In genomic region chrX:2499507-2499906, GRCh38 we compare ENCODE assay signal across 9 cellular contexts. TPM values are rescaled to one million over a fixed set of nuclear protein-coding genes. Genes with fewer than 3 reads are reported as not detected.
DNase-seq lines count a peak whose midpoint lies in the region; ATAC-seq, FAIRE-seq and TF ChIP-seq lines count a peak whose summit lies in the region.
"Had no signal": no experiment of that assay in that cellular context is flagged by ENCODE, and none has a peak within 500 bp of the region (broad histone marks: within the 10 kb centered on the region; RNA-seq: fewer than 3 reads in every experiment).

No MANE protein-coding gene starts in this region.

- TF ChIP-seq CTCF in cardiac muscle cell (IDR thresholded peaks at IDR 0.05; ENCODE audit: low read depth, low read length) = no peak
- TF ChIP-seq CTCF in bronchial epithelial cell (IDR thresholded peaks at IDR 0.05; ENCODE audit: insufficient read depth, low read length, severe bottlenecking) = no peak
- no peak for TF ChIP-seq CTCF in uterus (IDR thresholded peaks at IDR 0.05)

- FAIRE-seq in bronchial epithelial cell (lab: Jason Lieb, UNC) = no peak

- H3K4me1 ChIP-seq in cardiac muscle cell (ENCODE audit: low read depth) (peaks cover 18% of the 10 kb centered on the region), mononuclear cell (ENCODE audit: insufficient read depth, low read length) (peaks cover 32% of the 10 kb centered on the region), uterus (no peaks in the 10 kb centered on the region)

- in situ Hi-C loops in G401 (cut with HindIII; ENCODE audit: low sequenced_read_pairs) = no loop called here

- H3K27ac ChIP-seq in cardiac muscle cell (peak overlapping the region; percentile 89), uterus (peak overlapping the region; percentile 84 to 89)

- H3K36me3 ChIP-seq in cardiac muscle cell = no peaks in the 10 kb centered on the region
- H3K36me3 ChIP-seq in bronchial epithelial cell (ENCODE audit: control insufficient read depth, insufficient read depth, low read length) = peaks cover 2% of the 10 kb centered on the region
- no peaks in the 10 kb centered on the region for H3K36me3 ChIP-seq in uterus

- ATAC-seq in Right ventricle myocardium inferior (no peak), HG03469 (IDR thresholded peaks at IDR 0.05; ENCODE audit: unreplicated experiment) (no peak), GM18873 (IDR thresholded peaks at IDR 0.05; ENCODE audit: low FRiP score, unreplicated experiment) (no peak)

- no peak for TF ChIP-seq POLR2A in uterus (IDR thresholded peaks at IDR 0.05)

- peak overlapping the region; percentile 58 for H3K4me3 ChIP-seq in cardiac muscle cell
- peak overlapping the region; percentile 67 for H3K4me3 ChIP-seq in bronchial epithelial cell (ENCODE audit: low read depth, low read length)
- H3K4me3 ChIP-seq in mononuclear cell (ENCODE audit: low read length) = peak overlapping the region; percentile 74
- H3K4me3 ChIP-seq in uterus = peak overlapping the region; percentile 45 to 77

- no peaks in the 10 kb centered on the region for H3K27me3 ChIP-seq in cardiac muscle cell
- H3K27me3 ChIP-seq in bronchial epithelial cell (ENCODE audit: control insufficient read depth, insufficient read depth, low read length) = no peaks in the 10 kb centered on the region
- H3K27me3 ChIP-seq in mononuclear cell (ENCODE audit: insufficient read depth, low read length) = no peaks in the 10 kb centered on the region
- H3K27me3 ChIP-seq in uterus = no peaks in the 10 kb centered on the region

- no peaks in the 10 kb centered on the region for H3K9me3 ChIP-seq in cardiac muscle cell (ENCODE audit: low read depth)
- no peaks in the 10 kb centered on the region for H3K9me3 ChIP-seq in mononuclear cell (ENCODE audit: low read depth, low read length)
- no peaks in the 10 kb centered on the region for H3K9me3 ChIP-seq in uterus

- DNase-seq in cardiac muscle cell (ENCODE audit: low read depth in 1 of 2, low spot score in 1 of 2) (no peak), Right ventricle myocardium inferior (ENCODE audit: missing footprints) (no peak), bronchial epithelial cell (ENCODE audit: low read depth) (no peak), uterus (no peak), G401 (ENCODE audit: low spot score) (no peak)
- DNase-seq: GDM1 had no signal

- intact Hi-C loops in Right ventricle myocardium inferior (cut with DNase I) = loop anchor here (5.0 kb wide), 2 partner anchors 97 to 157 kb away; no protein-coding TSS in a partner anchor
- intact Hi-C loops in uterus (cut with DNase I; ENCODE audit: low total_unique reads) = no loop called here

RNA-seq across cellular contexts. Expression of gene DHRSX, which starts 1.3 kb away (rescaled TPM):
- total RNA-seq in cardiac muscle cell (13.0 and 20.4 TPM in 2 replicates), Right ventricle myocardium inferior (31.0 TPM), bronchial epithelial cell (14.1 and 19.0 TPM in 2 replicates), mononuclear cell (11.0 TPM), uterus (10 to 100 TPM in 2 of 4 donors, 1 to 10 TPM in 2; 4.4 to 23.8 (median 11.3) TPM)
- polyA plus RNA-seq in cardiac muscle cell = 33.4 and 52.1 TPM in 2 replicates
- 12.9 and 17.4 TPM in 2 replicates for total RNA-seq in G401 (2014; rRNA removed; shearing (Covaris generic))

RNA-seq across cellular contexts. Expression of gene ZBED1, which starts 1.3 kb away (rescaled TPM):
- total RNA-seq in cardiac muscle cell (29.3 and 32.3 TPM in 2 replicates), Right ventricle myocardium inferior (64.8 TPM), bronchial epithelial cell (11.6 and 18.1 TPM in 2 replicates), mononuclear cell (20.3 TPM), uterus (10 to 100 TPM; 15.6 to 39.2 (median 22.1) TPM)
- polyA plus RNA-seq in cardiac muscle cell = 15.6 and 21.0 TPM in 2 replicates
- total RNA-seq in G401 (2014; rRNA removed; shearing (Covaris generic)) = 53.6 and 62.0 TPM in 2 replicates
